Comparison of ENCODE assay signal across 11 cellular contexts in the genomic region with DNA sequence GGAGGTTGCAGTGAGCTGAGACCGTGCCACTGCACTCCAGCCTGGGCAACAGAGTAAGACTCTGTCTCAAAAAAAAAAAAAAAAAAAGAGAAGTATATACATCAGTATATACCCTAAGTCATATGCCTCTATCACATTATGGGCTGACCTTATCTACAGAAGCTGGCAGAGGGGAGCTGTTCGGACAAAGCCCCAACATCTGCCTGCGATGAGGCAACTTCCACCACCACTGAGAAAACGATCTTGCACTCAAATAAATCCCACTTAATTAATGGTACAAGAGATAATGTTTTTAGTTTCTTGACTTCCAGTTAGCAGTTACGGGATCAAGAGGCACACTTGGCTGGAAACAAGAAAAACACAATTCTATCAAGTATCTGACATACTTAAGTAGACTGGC. TPM values are rescaled to one million over a fixed set of nuclear protein-coding genes. Genes with fewer than 3 reads are reported as not detected.
DNase-seq lines count a peak whose midpoint lies in the region; ATAC-seq, FAIRE-seq and TF ChIP-seq lines count a peak whose summit lies in the region.
"Had no signal": no experiment of that assay in that cellular context is flagged by ENCODE, and none has a peak within 500 bp of the region (broad histone marks: within the 10 kb centered on the region; RNA-seq: fewer than 3 reads in every experiment).

No MANE protein-coding gene starts in this region.

- peaks cover 20% of the 10 kb centered on the region for H3K4me1 Mint-ChIP-seq in astrocyte (ENCODE audit: low read depth, unreplicated experiment)

- no peak for ATAC-seq in SK-N-SH treated with all-trans-retinoic acid at 6 μM for 48 hours
- ATAC-seq: sciatic nerve had no signal

- H3K27me3 ChIP-seq in SK-N-SH (ENCODE audit: insufficient read depth) = no peaks in the 10 kb centered on the region
- no peaks in the 10 kb centered on the region for H3K27me3 ChIP-seq in MG63
- H3K27me3 ChIP-seq in astrocyte (ENCODE audit: insufficient read depth, low read length) = no peaks in the 10 kb centered on the region
- no peaks in the 10 kb centered on the region for H3K27me3 ChIP-seq in osteoblast (ENCODE audit: insufficient read depth, low read length)
- no peaks in the 10 kb centered on the region for H3K27me3 ChIP-seq in sigmoid colon
- H3K27me3 ChIP-seq in colonic mucosa = no peaks in the 10 kb centered on the region
- H3K27me3 ChIP-seq: tibial artery had no signal

- H3F3A ChIP-seq in SK-N-SH (replicated peaks; ENCODE audit: insufficient read depth) = peaks cover 7% of the 10 kb centered on the region

- no peak for DNase-seq in SK-N-SH
- DNase-seq in MG63 = no peak
- DNase-seq in astrocyte (ENCODE audit: low read depth) = no peak
- no peak for DNase-seq in osteoblast (ENCODE audit: insufficient read length, low spot score, missing footprints)
- no peak for DNase-seq in sigmoid colon
- DNase-seq in colonic mucosa = no peak
- DNase-seq in retina = no peak
- DNase-seq: RPMI8226, tibial artery had no signal

- H3K27ac ChIP-seq in SK-N-SH (ENCODE audit: low read depth in 2 of 2, low read length in 1 of 2) (peak overlapping the region; percentile 45 to 80; a peak in 3 of 4 replicates), astrocyte (ENCODE audit: low read depth, low read length) (no peak overlapping the region), osteoblast (ENCODE audit: low read depth, low read length) (peak overlapping the region; percentile 30), sigmoid colon (peak overlapping the region in 1 of 4 donors; percentile 86), colonic mucosa (no peak overlapping the region)

- no peaks in the 10 kb centered on the region for H3K9me3 Mint-ChIP-seq in astrocyte (ENCODE audit: unreplicated experiment)

- H3K27me3 Mint-ChIP-seq in astrocyte (ENCODE audit: low read depth, unreplicated experiment) = no peaks in the 10 kb centered on the region

- H3K36me3 ChIP-seq in SK-N-SH (replicated peaks in 1 of 2; ENCODE audit: control insufficient read depth in 1 of 2, insufficient read depth in 2 of 2, low read length in 1 of 2) (peaks cover 11 to 20% of the 10 kb centered on the region in 2 experiments), MG63 (peaks cover 9% of the 10 kb centered on the region), astrocyte (ENCODE audit: insufficient read depth, low read length) (peaks cover 14% of the 10 kb centered on the region), osteoblast (ENCODE audit: insufficient read depth, low read length) (peaks cover 21% of the 10 kb centered on the region), sigmoid colon (peaks cover 4 to 23% (median 9%) of the 10 kb centered on the region in 4 donors), colonic mucosa (no peaks in the 10 kb centered on the region)

- WGBS in SK-N-SH (ENCODE audit: low lambda C conversion rate) = 86% methylated on average over 5 of the region's 5 CpGs
- 90 to 91% methylated on average over 5 of the region's 5 CpGs for WGBS in sigmoid colon, 2 donors

- H2AFZ ChIP-seq in SK-N-SH (ENCODE audit: low read depth) = no peak overlapping the region
- no peak overlapping the region for H2AFZ ChIP-seq in astrocyte (ENCODE audit: low read depth, low read length)
- H2AFZ ChIP-seq in osteoblast (ENCODE audit: low read length) = peak overlapping the region; percentile 8

- TF ChIP-seq CTCF in SK-N-SH (IDR thresholded peaks at IDR 0.05) = no peak
- TF ChIP-seq CTCF in astrocyte (IDR thresholded peaks at IDR 0.05; ENCODE audit: insufficient read depth, low read depth, low read length) = no peak
- no peak for TF ChIP-seq CTCF in osteoblast (IDR thresholded peaks at IDR 0.05; ENCODE audit: extremely low read depth, low read depth, low read length)
- no peak for TF ChIP-seq CTCF in sigmoid colon (IDR thresholded peaks at IDR 0.05)
- TF ChIP-seq CTCF in colonic mucosa (IDR thresholded peaks at IDR 0.05) = no peak

- TF ChIP-seq EP300 in SK-N-SH (IDR thresholded peaks at IDR 0.05; ENCODE audit: borderline replicate concordance in 1 of 2, low read depth in 1 of 2, low read length in 1 of 2) = no peak
- TF ChIP-seq EP300 in sigmoid colon (IDR thresholded peaks at IDR 0.05) = no peak

- CTCF ChIA-PET in SK-N-SH (lab: Yijun Ruan, JAX) = interaction anchor here (0.7 to 0.8 kb wide), 2 partner anchors 9 to 54 kb away, joined by 3 read pairs; no protein-coding TSS in a partner anchor

- H3K4me3 ChIP-seq in SK-N-SH (ENCODE audit: low read depth in 2 of 2, low read length in 1 of 2) = peak overlapping the region; percentile 79 to 84; a peak in 3 of 4 replicates
- peak overlapping the region; percentile 94 for H3K4me3 ChIP-seq in MG63
- peak overlapping the region; percentile 86 for H3K4me3 ChIP-seq in astrocyte (ENCODE audit: insufficient read depth, low read depth, low read length)
- H3K4me3 ChIP-seq in osteoblast (ENCODE audit: insufficient read depth, low read length) = peak overlapping the region; percentile 90
- no peak overlapping the region for H3K4me3 ChIP-seq in sigmoid colon
- H3K4me3 ChIP-seq in colonic mucosa = no peak overlapping the region

- no peaks in the 10 kb centered on the region for H3K9me2 ChIP-seq in SK-N-SH

- POLR2A ChIA-PET in SK-N-SH (lab: Yijun Ruan, JAX) = no interaction called here

- no peaks in the 10 kb centered on the region for H3K9me3 ChIP-seq in SK-N-SH
- no peaks in the 10 kb centered on the region for H3K9me3 ChIP-seq in MG63
- no peaks in the 10 kb centered on the region for H3K9me3 ChIP-seq in astrocyte (ENCODE audit: insufficient read depth, low read depth, low read length)
- no peaks in the 10 kb centered on the region for H3K9me3 ChIP-seq in osteoblast (ENCODE audit: low read depth, low read length)
- no peaks in the 10 kb centered on the region for H3K9me3 ChIP-seq in sigmoid colon
- no peaks in the 10 kb centered on the region for H3K9me3 ChIP-seq in colonic mucosa
- H3K9me3 ChIP-seq: tibial artery had no signal

- intact Hi-C loops in sigmoid colon (cut with DNase I) = no loop called here
- intact Hi-C loops in colonic mucosa (cut with DNase I) = no loop called here

- TF ChIP-seq POLR2A in sigmoid colon (IDR thresholded peaks at IDR 0.05) = no peak

- H4K20me1 ChIP-seq in SK-N-SH (ENCODE audit: insufficient read depth) (no peaks in the 10 kb centered on the region), astrocyte (ENCODE audit: insufficient read depth, low read length) (peaks cover 16% of the 10 kb centered on the region), osteoblast (ENCODE audit: insufficient read depth, low read length) (peaks cover 5% of the 10 kb centered on the region)

- H3K27ac Mint-ChIP-seq in astrocyte (ENCODE audit: unreplicated experiment) = no peak overlapping the region

- H3K4me2 ChIP-seq in SK-N-SH (peak overlapping the region; percentile 91), astrocyte (ENCODE audit: low read length) (peak overlapping the region; percentile 100), osteoblast (ENCODE audit: insufficient read depth, low read length) (peak overlapping the region; percentile 100)

- no peak for FAIRE-seq in astrocyte (lab: Jason Lieb, UNC)

- H3K79me2 ChIP-seq in SK-N-SH (ENCODE audit: insufficient read depth) (peaks cover 94% of the 10 kb centered on the region), astrocyte (ENCODE audit: insufficient read depth, low read length) (peaks cover 93% of the 10 kb centered on the region), osteoblast (ENCODE audit: insufficient read depth, low read length) (peaks cover 93% of the 10 kb centered on the region)

- peaks cover 4% of the 10 kb centered on the region for H3K36me3 Mint-ChIP-seq in astrocyte (ENCODE audit: low read depth, unreplicated experiment)

- H3K4me3 Mint-ChIP-seq in astrocyte (ENCODE audit: unreplicated experiment) = peak overlapping the region; percentile 97

- TF ChIP-seq RAD21 in SK-N-SH (IDR thresholded peaks at IDR 0.05; ENCODE audit: low read length) = no peak

- H3K4me1 ChIP-seq in SK-N-SH (ENCODE audit: control insufficient read depth in 1 of 2, insufficient read depth in 2 of 2, low read depth in 1 of 2, low read length in 1 of 2) (peaks cover 9 to 18% of the 10 kb centered on the region in 2 experiments), astrocyte (ENCODE audit: insufficient read depth, low read length) (peaks cover 24% of the 10 kb centered on the region), osteoblast (ENCODE audit: insufficient read depth, low read length) (peaks cover 23% of the 10 kb centered on the region), sigmoid colon (peaks cover 0 to 42% (median 33%) of the 10 kb centered on the region in 4 donors), colonic mucosa (peaks cover 13% of the 10 kb centered on the region)

- peak overlapping the region; percentile 85; the same call in 1 of the 2 replicates for H3K9ac ChIP-seq in SK-N-SH
- H3K9ac ChIP-seq in astrocyte (ENCODE audit: low read length) = no peak overlapping the region
- H3K9ac ChIP-seq in colonic mucosa (ENCODE audit: low read depth in 2 of 2, low read length in 2 of 2) = no peak overlapping the region

RNA-seq across cellular contexts. Expression of a gene that starts 2.2 kb away (rescaled TPM):
- polyA plus RNA-seq in SK-N-SH (2012; rRNA removed) = 102 and 135 TPM in 2 replicates
- polyA plus RNA-seq in SK-N-SH (2012; cell fraction: cytosol; rRNA removed) = 117 and 120 TPM in 2 replicates
- 140 and 196 TPM in 2 replicates for polyA plus RNA-seq in SK-N-SH (2012; cell fraction: nucleus; rRNA removed)
- 43.1 and 56.1 TPM in 2 replicates for total RNA-seq in MG63 (2014; rRNA removed; shearing (Covaris generic); ENCODE audit: low replicate concordance)
- 78.2 and 95.5 TPM in 2 replicates for total RNA-seq in astrocyte
- 98.8 and 103 TPM in 2 replicates for total RNA-seq in osteoblast
- total RNA-seq in sigmoid colon = 10 to 100 TPM; 31.5 to 47.4 (median 35.7) TPM
- 10 to 100 TPM in 2 of 3 donors, 1 to 10 TPM in 1; 9.2 to 29.4 (median 11.4) TPM for polyA plus RNA-seq in sigmoid colon
- 10 to 100 TPM; 29.0 to 36.2 TPM for total RNA-seq in colonic mucosa

RNA-seq across cellular contexts. Expression of a gene that starts 2.5 kb away (rescaled TPM):
- 191 and 198 TPM in 2 replicates for polyA plus RNA-seq in SK-N-SH (2012; rRNA removed)
- 226 and 248 TPM in 2 replicates for polyA plus RNA-seq in SK-N-SH (2012; cell fraction: cytosol; rRNA removed)
- 34.2 and 53.4 TPM in 2 replicates for polyA plus RNA-seq in SK-N-SH (2012; cell fraction: nucleus; rRNA removed)
- 63.1 and 72.5 TPM in 2 replicates for total RNA-seq in MG63 (2014; rRNA removed; shearing (Covaris generic); ENCODE audit: low replicate concordance)
- 110 and 119 TPM in 2 replicates for total RNA-seq in astrocyte
- total RNA-seq in osteoblast = 60.1 and 67.0 TPM in 2 replicates
- total RNA-seq in sigmoid colon = 100 to 1,000 TPM in 3 of 4 donors, 10 to 100 TPM in 1; 62.0 to 140 (median 109) TPM
- polyA plus RNA-seq in sigmoid colon = 100 to 1,000 TPM in 2 of 3 donors, 10 to 100 TPM in 1; 96.1 to 191 (median 113) TPM
- 100 to 1,000 TPM in 1 of 2 donors, 10 to 100 TPM in 1; 95.6 to 136 TPM for total RNA-seq in colonic mucosa

RNA-seq across cellular contexts. Expression of a gene that starts 17.5 kb away (rescaled TPM):
- polyA plus RNA-seq in SK-N-SH (2012; rRNA removed) = 55.0 and 77.0 TPM in 2 replicates
- 58.5 and 71.5 TPM in 2 replicates for polyA plus RNA-seq in SK-N-SH (2012; cell fraction: cytosol; rRNA removed)
- polyA plus RNA-seq in SK-N-SH (2012; cell fraction: nucleus; rRNA removed) = 107 and 224 TPM in 2 replicates
- 127 and 226 TPM in 2 replicates for total RNA-seq in MG63 (2014; rRNA removed; shearing (Covaris generic); ENCODE audit: low replicate concordance)
- total RNA-seq in astrocyte = 85.4 and 93.7 TPM in 2 replicates
- 111 and 129 TPM in 2 replicates for total RNA-seq in osteoblast
- total RNA-seq in sigmoid colon = 10 to 100 TPM; 22.4 to 42.5 (median 36.2) TPM
- 10 to 100 TPM; 34.2 to 76.6 (median 39.8) TPM for polyA plus RNA-seq in sigmoid colon
- total RNA-seq in colonic mucosa = 10 to 100 TPM; 49.9 to 75.5 TPM

RNA-seq across cellular contexts. Expression of a gene that starts 17.6 kb away (rescaled TPM):
- polyA plus RNA-seq in SK-N-SH (2012; rRNA removed) = 14.0 and 14.3 TPM in 2 replicates
- polyA plus RNA-seq in SK-N-SH (2012; cell fraction: cytosol; rRNA removed) = 13.5 and 14.0 TPM in 2 replicates
- 14.1 and 19.1 TPM in 2 replicates for polyA plus RNA-seq in SK-N-SH (2012; cell fraction: nucleus; rRNA removed)
- 16.2 and 21.3 TPM in 2 replicates for total RNA-seq in MG63 (2014; rRNA removed; shearing (Covaris generic); ENCODE audit: low replicate concordance)
- 54.5 and 58.4 TPM in 2 replicates for total RNA-seq in astrocyte
- 96.1 and 100 TPM in 2 replicates for total RNA-seq in osteoblast
- total RNA-seq in sigmoid colon = 10 to 100 TPM; 82.8 to 94.2 (median 90.1) TPM
- polyA plus RNA-seq in sigmoid colon = 10 to 100 TPM in 1 of 3 donors, 1 to 10 TPM in 2; 8.4 to 19.8 (median 9.9) TPM
- total RNA-seq in colonic mucosa = 10 to 100 TPM; 53.6 to 65.7 TPM

Comparison
In these comparisons a context has a peak if more than half of its experiments do, and no peak if none do; other contexts are left out.
1. H3K27ac ChIP-seq: peak in SK-N-SH (2 of 2) and osteoblast (single experiment); none in astrocyte (single experiment) and colonic mucosa (single experiment).
2. H3K4me3 ChIP-seq: peak in SK-N-SH (2 of 2), MG63 (single experiment), astrocyte (single experiment) and osteoblast (single experiment); none in sigmoid colon (0 of 4) and colonic mucosa (single experiment).
3. Peak in every context shown above with its lines, with median percentiles within 50 percentile points of each other: H3K4me2 ChIP-seq.